12 cellular contexts compared by ENCODE assay signal in the genomic region with DNA sequence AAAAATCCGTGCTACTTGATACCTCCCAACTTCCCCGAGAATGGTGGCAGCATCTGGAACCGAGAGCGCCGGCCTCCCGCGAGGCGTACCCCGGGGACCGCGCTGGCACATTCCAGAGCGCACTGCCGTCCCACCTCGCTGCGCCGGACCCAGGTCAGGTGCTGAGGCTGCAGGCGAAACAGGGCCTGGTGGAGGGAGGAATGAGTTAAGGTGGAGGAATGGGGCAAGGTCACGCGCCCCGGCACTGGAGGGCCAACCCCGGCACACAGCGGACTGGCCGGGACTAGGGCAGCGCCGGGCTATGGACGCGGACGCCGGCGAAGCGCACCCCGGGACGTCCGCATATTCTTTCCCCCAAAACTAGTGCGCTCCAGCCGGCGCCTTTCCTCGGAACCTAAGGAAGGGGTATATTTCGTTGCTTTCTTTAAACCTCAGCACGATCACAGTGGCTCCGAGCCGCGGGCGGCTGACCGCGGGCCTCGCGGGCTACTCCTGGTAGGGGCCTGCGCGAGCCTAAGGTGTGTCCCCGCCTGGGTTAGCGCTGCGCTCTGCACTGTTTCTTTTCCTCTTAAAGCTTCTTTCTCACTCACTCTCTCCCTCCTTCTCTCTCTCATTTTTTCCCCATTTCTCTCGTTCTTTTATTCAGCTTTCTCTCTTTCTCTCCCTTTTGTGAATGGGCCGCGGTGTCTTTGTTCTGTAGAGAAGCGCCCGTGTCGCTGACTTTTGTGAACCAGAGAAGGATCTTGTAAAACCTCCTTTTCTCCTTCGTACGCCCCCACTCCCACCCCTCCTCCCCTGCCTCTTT. TPM values are rescaled to one million over a fixed set of nuclear protein-coding genes. Genes with fewer than 3 reads are reported as not detected.
DNase-seq lines count a peak whose midpoint lies in the region; ATAC-seq, FAIRE-seq and TF ChIP-seq lines count a peak whose summit lies in the region.
"Had no signal": no experiment of that assay in that cellular context is flagged by ENCODE, and none has a peak within 500 bp of the region (broad histone marks: within the 10 kb centered on the region; RNA-seq: fewer than 3 reads in every experiment).

No MANE protein-coding gene starts in this region.

- H3K27ac ChIP-seq in kidney (ENCODE audit: low read depth in 2 of 2, low read length in 2 of 2) (no peak overlapping the region), stomach (no peak overlapping the region)
- H3K27ac ChIP-seq: uterus had no signal

- no peak for ATAC-seq in Right ventricle myocardium inferior
- no peak for ATAC-seq in Right ventricle myocardium superior (ENCODE audit: poor library complexity)
- ATAC-seq in HG03108 (IDR thresholded peaks at IDR 0.05; ENCODE audit: unreplicated experiment), result no peak

- no peaks in the 10 kb centered on the region for H3K9me3 Mint-ChIP-seq in type B pancreatic cell

- no peak for TF ChIP-seq EP300 in stomach (IDR thresholded peaks at IDR 0.05)

- H3K36me3 ChIP-seq in kidney (ENCODE audit: control insufficient read depth in 1 of 2, insufficient read depth in 2 of 2, low read length in 2 of 2) (no peaks in the 10 kb centered on the region), stomach (peaks cover 0 to 29% (median 20%) of the 10 kb centered on the region in 4 donors)
- H3K36me3 ChIP-seq: uterus had no signal

- peak overlapping the region; percentile 95 for H3K27ac Mint-ChIP-seq in type B pancreatic cell

- H3K4me3 ChIP-seq in kidney (ENCODE audit: low read length in 2 of 2), result no peak overlapping the region
- H3K4me3 ChIP-seq in stomach, result peak overlapping the region in 1 of 4 donors; percentile 78
- H3K4me3 ChIP-seq: uterus had no signal

- peak overlapping the region; percentile 86 for H3K4me3 Mint-ChIP-seq in type B pancreatic cell

- FAIRE-seq in kidney (lab: Jason Lieb, UNC), result no peak
- FAIRE-seq: G401.6 had no signal

- intact Hi-C loops in Right ventricle myocardium inferior (cut with DNase I) (no loop called here), Right ventricle myocardium superior (cut with DNase I) (no loop called here), kidney (cut with DNase I) (no loop called here), stomach (cut with DNase I; ENCODE audit: low total_unique reads) (no loop called here)

- no peak overlapping the region for H3K9ac ChIP-seq in kidney (ENCODE audit: low read length in 2 of 2)

- peaks cover 14% of the 10 kb centered on the region for H3K36me3 Mint-ChIP-seq in type B pancreatic cell

- H3K4me1 ChIP-seq in kidney (ENCODE audit: control insufficient read depth in 1 of 2, insufficient read depth in 1 of 2, low read depth in 1 of 2, low read length in 2 of 2) (peaks cover 4 to 6% of the 10 kb centered on the region in 2 donors), stomach (peaks cover 44 to 53% (median 49%) of the 10 kb centered on the region in 4 donors)

- H3K9me3 ChIP-seq in kidney (ENCODE audit: control insufficient read depth in 1 of 2, low read length in 2 of 2) (no peaks in the 10 kb centered on the region), stomach (peaks cover 0 to 23% (median 8%) of the 10 kb centered on the region in 4 donors)
- H3K9me3 ChIP-seq: uterus had no signal

- H3K4me1 Mint-ChIP-seq in type B pancreatic cell (ENCODE audit: unreplicated experiment), result peaks cover 30% of the 10 kb centered on the region

- DNase-seq in Right ventricle myocardium inferior (ENCODE audit: missing footprints) (peak; percentile 66), Right ventricle myocardium superior (no peak), kidney (peak; percentile 71), type B pancreatic cell (ENCODE audit: extremely low spot score, unreplicated experiment) (no peak), GF-D8 (lab: John Stamatoyannopoulos, UW) (no peak), stomach (no peak)
- DNase-seq in activated T-cell treated with anti-CD3 and anti-CD28 coated beads, Interleukin-2, amount 50 U/mL, for 48 hours, result peak; percentile 35 to 46
- DNase-seq: NCI-H446 treated with DMSO at 0.1 percent for 48 hours, uterus had no signal

- 10 to 22% (median 15%) methylated on average over 58 to 61 of the region's 61 CpGs for WGBS in stomach, 5 donors

- TF ChIP-seq POLR2A in stomach (IDR thresholded peaks at IDR 0.05), result no peak

- TF ChIP-seq CTCF in kidney (IDR thresholded peaks at IDR 0.05; ENCODE audit: borderline replicate concordance, extremely low read depth, insufficient read depth) (no peak), type B pancreatic cell (conservative IDR thresholded peaks at IDR 0.05) (no peak), stomach (IDR thresholded peaks at IDR 0.05) (no peak)

- H3K27me3 Mint-ChIP-seq in type B pancreatic cell, result peaks cover 89% of the 10 kb centered on the region

- H3K27me3 ChIP-seq in stomach, result peaks cover 27 to 95% (median 79%) of the 10 kb centered on the region in 3 donors

RNA-seq across cellular contexts. Expression of gene OTX1, which starts 2.1 kb away (rescaled TPM):
- not detected for total RNA-seq in Right ventricle myocardium inferior
- not detected for total RNA-seq in Right ventricle myocardium superior
- not detected for total RNA-seq in kidney
- not detected for polyA plus RNA-seq in kidney (ENCODE audit: insufficient read depth, low read depth, low replicate concordance)
- 10.4 and 31.9 TPM in 2 replicates for total RNA-seq in type B pancreatic cell (ENCODE audit: low replicate concordance)
- not detected for total RNA-seq in stomach
- polyA plus RNA-seq in stomach, result under 1 TPM in 2 of 3 donors, not detected in 1; 0.10 to 0.25 TPM
- total RNA-seq: right cardiac atrium, uterus had no signal
- polyA plus RNA-seq: right cardiac atrium had no signal

Comparison
In these comparisons a context has a peak if more than half of its experiments do, and no peak if none do; other contexts are left out.
1. DNase-seq: peak in Right ventricle myocardium inferior (single experiment), activated T-cell treated with anti-CD3 and anti-CD28 coated beads, Interleukin-2, amount 50 U/mL, for 48 hours (2 of 2) and kidney (single experiment); none in Right ventricle myocardium superior (single experiment), type B pancreatic cell (single experiment), GF-D8 (single experiment) and stomach (single experiment).
2. RNA of gene OTX1, which starts 2.1 kb away (total RNA-seq): 10.4 to 31.9 TPM in type B pancreatic cell; not detected in Right ventricle myocardium inferior (single experiment), not detected in Right ventricle myocardium superior (single experiment), not detected in kidney (single experiment) and not detected in stomach; every median in the first group is over 10 times any median in the second.